8 cellular contexts compared by ENCODE assay signal in genomic region chr1:51768971-51769601, GRCh38.
DNase-seq lines count a peak whose midpoint lies in the region; ATAC-seq, FAIRE-seq and TF ChIP-seq lines count a peak whose summit lies in the region.

No MANE protein-coding gene starts in this region.

- no peaks in the 10 kb centered on the region for H3K9me3 Mint-ChIP-seq in CD4-positive, alpha-beta T cell
- no peaks in the 10 kb centered on the region for H3K9me3 Mint-ChIP-seq in WTC11

- no peak for DNase-seq in CD4-positive, alpha-beta T cell
- DNase-seq in NCI-H1694 (lab: John Stamatoyannopoulos, UW) = peak; percentile 22
- no peak for DNase-seq in WTC11 (ENCODE audit: low spot score)
- peak; percentile 12 to 45 for DNase-seq in frontal cortex (ENCODE audit: low spot score in 2 of 2)

- peaks cover 66% of the 10 kb centered on the region for H3K36me3 Mint-ChIP-seq in CD4-positive, alpha-beta T cell (ENCODE audit: low read depth)
- peaks cover 48% of the 10 kb centered on the region for H3K36me3 Mint-ChIP-seq in WTC11

- H3K27ac Mint-ChIP-seq in CD4-positive, alpha-beta T cell = peak overlapping the region; percentile 12
- no peak overlapping the region for H3K27ac Mint-ChIP-seq in WTC11

- no peak overlapping the region for H3K9ac ChIP-seq in parathyroid adenoma

- no peak overlapping the region for H3K27ac ChIP-seq in CD4-positive, alpha-beta T cell (ENCODE audit: low read depth, low read length)
- H3K27ac ChIP-seq in parathyroid adenoma = no peak overlapping the region

- H3K4me1 Mint-ChIP-seq in CD4-positive, alpha-beta T cell (ENCODE audit: low read depth) = peaks cover 7% of the 10 kb centered on the region
- no peaks in the 10 kb centered on the region for H3K4me1 Mint-ChIP-seq in WTC11

- no peak overlapping the region for H2AFZ ChIP-seq in parathyroid adenoma

- FAIRE-seq in frontal cortex (lab: Jason Lieb, UNC) = peak; percentile 86

- no peaks in the 10 kb centered on the region for H3K4me1 ChIP-seq in parathyroid adenoma

- H3K4me3 Mint-ChIP-seq in CD4-positive, alpha-beta T cell = no peak overlapping the region
- no peak overlapping the region for H3K4me3 Mint-ChIP-seq in WTC11

- peak; percentile 75 for TF ChIP-seq CTCF in CD4-positive, alpha-beta T cell (IDR thresholded peaks at IDR 0.05)
- TF ChIP-seq CTCF in WTC11 (IDR thresholded peaks at IDR 0.05) (peak; percentile 69), parathyroid adenoma (IDR thresholded peaks at IDR 0.05) (peak; percentile 74)

- no peak overlapping the region for H3K4me2 ChIP-seq in parathyroid adenoma (ENCODE audit: low read length)

- POLR2A ChIA-PET in CD4-positive, alpha-beta T cell (lab: Charles Lee) = interaction anchor here (0.8 to 1.5 kb wide), 5 partner anchors 35 to 151 kb away, joined by 3 to 4 read pairs (median 3); no protein-coding TSS in a partner anchor
- POLR2A ChIA-PET in WTC11 (lab: Charles Lee) = no interaction called here

- H3K36me3 ChIP-seq in parathyroid adenoma (ENCODE audit: control insufficient read depth, insufficient read depth, low read length) = no peaks in the 10 kb centered on the region

- H3K79me2 ChIP-seq in parathyroid adenoma = no peaks in the 10 kb centered on the region

- intact Hi-C loops in CD4-positive, alpha-beta T cell (cut with DNase I, micrococcal nuclease) = loop anchor here (5.0 to 10.0 kb wide), 4 partner anchors 142 to 994 kb away; no protein-coding TSS in a partner anchor

- H3K9me3 ChIP-seq in CD4-positive, alpha-beta T cell (ENCODE audit: control insufficient read depth, low read length) = no peaks in the 10 kb centered on the region
- no peaks in the 10 kb centered on the region for H3K9me3 ChIP-seq in parathyroid adenoma (ENCODE audit: control insufficient read depth, low read length)

- CTCF ChIA-PET in CD4-positive, alpha-beta T cell (lab: Charles Lee) = interaction anchor here (0.6 to 1.8 kb wide), 7 partner anchors 9 to 150 kb away, joined by 3 to 4 read pairs (median 3); no protein-coding TSS in a partner anchor
- CTCF ChIA-PET in WTC11 (lab: Charles Lee) = interaction anchor here (0.6 to 3.0 kb wide), 23 partner anchors 8 to 472 kb away, joined by 3 to 19 read pairs (median 4); partner anchors contain the start of gene EPS15

- no peaks in the 10 kb centered on the region for H3K27me3 Mint-ChIP-seq in CD4-positive, alpha-beta T cell
- H3K27me3 Mint-ChIP-seq in WTC11 (ENCODE audit: low read depth) = no peaks in the 10 kb centered on the region

- H3K4me3 ChIP-seq in parathyroid adenoma (ENCODE audit: low read depth, low read length) = no peak overlapping the region

- H3K27me3 ChIP-seq in CD4-positive, alpha-beta T cell (ENCODE audit: control insufficient read depth, insufficient read depth, low read length) = no peaks in the 10 kb centered on the region
- H3K27me3 ChIP-seq in parathyroid adenoma (ENCODE audit: control insufficient read depth, insufficient read depth, low read length) = no peaks in the 10 kb centered on the region

- ATAC-seq in CD4-positive, alpha-beta T cell (ENCODE audit: poor library complexity) = peak; percentile 76
- ATAC-seq in GM18498 (IDR thresholded peaks at IDR 0.05; ENCODE audit: unreplicated experiment) (peak; percentile 47), WTC11 (peak; percentile 78), HG02884 (IDR thresholded peaks at IDR 0.05; ENCODE audit: unreplicated experiment) (no peak), GM21723 (IDR thresholded peaks at IDR 0.05; ENCODE audit: unreplicated experiment) (no peak)

TF ChIP-seq in WTC11, 78 proteins besides CTCF, POLR2A, EP300 and RAD21:
- no peak for TF ChIP-seq ELF4 (CRISPR knock-in tag; IDR thresholded peaks at IDR 0.05; ENCODE audit: low read depth)
- no peak for TF ChIP-seq NR2C2 (CRISPR knock-in tag; IDR thresholded peaks at IDR 0.05)
- no peak for TF ChIP-seq ATF1 (CRISPR knock-in tag; IDR thresholded peaks at IDR 0.05)
- TF ChIP-seq NFYB (CRISPR knock-in tag; conservative IDR thresholded peaks at IDR 0.05; ENCODE audit: low read depth) = no peak

Comparison
In these comparisons a context has a peak if more than half of its experiments do, and no peak if none do; other contexts are left out.
1. ATAC-seq: peak in CD4-positive, alpha-beta T cell (single experiment), GM18498 (single experiment) and WTC11 (single experiment); none in HG02884 (single experiment) and GM21723 (single experiment).
2. DNase-seq: peak in NCI-H1694 (single experiment) and frontal cortex (2 of 2); none in CD4-positive, alpha-beta T cell (0 of 10) and WTC11 (single experiment).
3. Peak in every context shown above with its lines, with median percentiles within 50 percentile points of each other: CTCF ChIP-seq.